Comparison of ENCODE assay signal across 26 cellular contexts in genomic region chr13:77831870-77832269, GRCh38.
DNase-seq lines count a peak whose midpoint lies in the region; TF ChIP-seq lines count a peak whose summit lies in the region.
"Had no signal": no experiment of that assay in that cellular context is flagged by ENCODE, and none has a peak within 500 bp of the region (broad histone marks: within the 10 kb centered on the region; RNA-seq: fewer than 3 reads in every experiment).

No MANE protein-coding gene starts in this region.

- H3K27me3 Mint-ChIP-seq in nephron (ENCODE audit: low read depth) (no peaks in the 10 kb centered on the region), immature natural killer cell (ENCODE audit: low read depth in 3 of 3) (peaks cover 0 to 3% (median 0%) of the 10 kb centered on the region in 3 donors)

- H3K36me3 Mint-ChIP-seq in nephron (ENCODE audit: low read depth) (no peaks in the 10 kb centered on the region), immature natural killer cell (no peaks in the 10 kb centered on the region)
- H3K36me3 Mint-ChIP-seq: mesothelial cell of epicardium had no signal

- H3K4me1 Mint-ChIP-seq in nephron, result peaks cover 25% of the 10 kb centered on the region
- H3K4me1 Mint-ChIP-seq in immature natural killer cell, result no peaks in the 10 kb centered on the region

- H3K4me3 Mint-ChIP-seq in nephron (no peak overlapping the region), immature natural killer cell (no peak overlapping the region)
- H3K4me3 Mint-ChIP-seq: mesothelial cell of epicardium had no signal

- intact Hi-C loops in posterior vena cava (cut with DNase I), result no loop called here

- no peak for TF ChIP-seq CTCF in nephron (IDR thresholded peaks at IDR 0.05; ENCODE audit: unreplicated experiment in 3 of 3)

- H3K27ac Mint-ChIP-seq in nephron (peak overlapping the region in 2 of 3 experiments; percentile 38), immature natural killer cell (no peak overlapping the region)
- H3K27ac Mint-ChIP-seq: activated T-helper 2 cell treated with anti-CD3 and anti-CD28 coated beads, Interferon-gamma antibody, Interleukin-2, Interleukin-4, amounts not matched to agents 10 μg/mL and 5 μg/mL and 100 μg/mL, durations not matched to agents 14 hours and 24 hours and 36 hours had no signal

- DNase-seq in SKM-1 treated with dmso at 0.1 percent for 144 hours (lab: John Stamatoyannopoulos, UW; ENCODE audit: unreplicated experiment), result peak; percentile 37
- DNase-seq in SKM-1 (lab: John Stamatoyannopoulos, UW; ENCODE audit: unreplicated experiment), result no peak
- DNase-seq in astrocyte of the hippocampus (ENCODE audit: low read depth, low spot score), result peak; percentile 1
- no peak for DNase-seq in glomerular visceral epithelial cell (ENCODE audit: extremely low spot score)
- no peak for DNase-seq in immature natural killer cell
- DNase-seq in posterior vena cava (ENCODE audit: low spot score), result no peak
- no peak for DNase-seq in NCI-H2171 (lab: John Stamatoyannopoulos, UW)
- DNase-seq: 8988T; activated CD4-positive, alpha-beta T cell treated with anti-CD3 and anti-CD28 coated beads for 4 hours; activated naive CD4-positive, alpha-beta T cell treated with anti-CD3 and anti-CD28 coated beads, Interleukin-2, amount 50 U/mL, for 16 hours; activated T-cell treated with anti-CD3 and anti-CD28 coated beads for 4 hours; Caco-2; DMS53; effector CD8-positive, alpha-beta T cell; head of caudate nucleus; NCI-H146; NCI-H2107; occipital lobe; stimulated activated CD4-positive, alpha-beta T cell treated with anti-CD3 and anti-CD28 coated beads, Interleukin-15, amount 100 ng/mL, for 24 hours; stimulated activated CD4-positive, alpha-beta T cell treated with anti-CD3 and anti-CD28 coated beads, Interleukin-4, amount 100 ng/mL, for 4 hours; SW 1271; trophoblast cell; WERI-Rb-1 had no signal

- no peaks in the 10 kb centered on the region for H3K9me3 Mint-ChIP-seq in nephron
- peaks cover 0 to 1% (median 0%) of the 10 kb centered on the region in 6 donors for H3K9me3 Mint-ChIP-seq in immature natural killer cell
- H3K9me3 Mint-ChIP-seq: activated T-helper 2 cell treated with anti-CD3 and anti-CD28 coated beads, Interferon-gamma antibody, Interleukin-2, Interleukin-4, amounts not matched to agents 10 μg/mL and 5 μg/mL and 100 μg/mL, durations not matched to agents 14 hours and 24 hours and 36 hours; mesothelial cell of epicardium had no signal

Comparison
In these comparisons a context has a peak if more than half of its experiments do, and no peak if none do; other contexts are left out.
1. DNase-seq: peak in SKM-1 treated with dmso at 0.1 percent for 144 hours (single experiment) and astrocyte of the hippocampus (single experiment); none in SKM-1 (single experiment), glomerular visceral epithelial cell (single experiment), immature natural killer cell (0 of 3), posterior vena cava (single experiment) and NCI-H2171 (single experiment).
2. H3K27ac Mint-ChIP-seq: peak in nephron (2 of 3); none in immature natural killer cell (0 of 6).